1 cellular context compared by ENCODE assay signal in genomic region chr16:16148755-16149154, GRCh38.
TF ChIP-seq lines count a peak whose summit lies in the region.

No MANE protein-coding gene starts in this region.

TF ChIP-seq in HepG2, 621 proteins besides CTCF, POLR2A, EP300 and RAD21 (continued from another document and continues in another):
- TF ChIP-seq ZNF609 (CRISPR knock-in tag; IDR thresholded peaks at IDR 0.05; ENCODE audit: borderline replicate concordance) (no peak), REST (IDR thresholded peaks at IDR 0.05; ENCODE audit: borderline replicate concordance in 1 of 2, low read depth in 1 of 2, low read length in 2 of 2) (no peak), YY1 (IDR thresholded peaks at IDR 0.05; ENCODE audit: insufficient read depth, insufficient replicate concordance, low read depth, low read length) (no peak), ZNF430 (CRISPR knock-in tag; IDR thresholded peaks at IDR 0.05) (0 out of 2 replicates have a peak, but pooled peaks have one; percentile 44), ZNF879 (CRISPR knock-in tag; IDR thresholded peaks at IDR 0.05) (no peak), HNRNPUL1 (IDR thresholded peaks at IDR 0.05; ENCODE audit: low read depth, low read length) (no peak), ZNF24 (IDR thresholded peaks at IDR 0.05) (no peak), ZNF772 (CRISPR knock-in tag; IDR thresholded peaks at IDR 0.05) (0 out of 2 replicates have a peak, but pooled peaks have one; percentile 13), CCDC6 (CRISPR knock-in tag; IDR thresholded peaks at IDR 0.05) (0 out of 2 replicates have a peak, but pooled peaks have one; percentile 17), ZNF362 (CRISPR knock-in tag; IDR thresholded peaks at IDR 0.05; ENCODE audit: borderline replicate concordance) (peak; percentile 76), RNF219 (CRISPR knock-in tag; IDR thresholded peaks at IDR 0.05) (no peak), MTERF4 (CRISPR knock-in tag; IDR thresholded peaks at IDR 0.05) (no peak), RBM39 (IDR thresholded peaks at IDR 0.05; ENCODE audit: low read depth, low read length, poor library complexity, severe bottlenecking) (no peak), CHD2 (IDR thresholded peaks at IDR 0.05; ENCODE audit: low read depth, low read length) (no peak), ZNF343 (CRISPR knock-in tag; IDR thresholded peaks at IDR 0.05) (no peak), NFIC (IDR thresholded peaks at IDR 0.05; ENCODE audit: low read length) (no peak), PHB2 (IDR thresholded peaks at IDR 0.05; ENCODE audit: partially characterized antibody) (no peak), RORA (CRISPR knock-in tag; IDR thresholded peaks at IDR 0.05) (no peak), LBX2 (CRISPR knock-in tag; IDR thresholded peaks at IDR 0.05; ENCODE audit: borderline replicate concordance) (no peak), HMGA1 (CRISPR knock-in tag; conservative IDR thresholded peaks at IDR 0.05) (no peak), BRF2 (CRISPR knock-in tag; IDR thresholded peaks at IDR 0.05) (no peak), MAFK (conservative IDR thresholded peaks at IDR 0.05 in 1 of 2, IDR thresholded peaks at IDR 0.05 in 1 of 2; ENCODE audit: low read length in 2 of 2) (no peak), ZNF720 (CRISPR knock-in tag; IDR thresholded peaks at IDR 0.05) (no peak), CBX5 (CRISPR knock-in tag; IDR thresholded peaks at IDR 0.05; ENCODE audit: borderline replicate concordance) (peak; percentile 26; the same call in 1 of the 2 replicates), ZNF432 (CRISPR knock-in tag; IDR thresholded peaks at IDR 0.05; ENCODE audit: borderline replicate concordance) (no peak), CREM (IDR thresholded peaks at IDR 0.05) (no peak), CREM (CRISPR knock-in tag; IDR thresholded peaks at IDR 0.05) (no peak), ZNF333 (CRISPR knock-in tag; IDR thresholded peaks at IDR 0.05; ENCODE audit: borderline replicate concordance) (no peak)
- TF ChIP-seq, protein P1, sequence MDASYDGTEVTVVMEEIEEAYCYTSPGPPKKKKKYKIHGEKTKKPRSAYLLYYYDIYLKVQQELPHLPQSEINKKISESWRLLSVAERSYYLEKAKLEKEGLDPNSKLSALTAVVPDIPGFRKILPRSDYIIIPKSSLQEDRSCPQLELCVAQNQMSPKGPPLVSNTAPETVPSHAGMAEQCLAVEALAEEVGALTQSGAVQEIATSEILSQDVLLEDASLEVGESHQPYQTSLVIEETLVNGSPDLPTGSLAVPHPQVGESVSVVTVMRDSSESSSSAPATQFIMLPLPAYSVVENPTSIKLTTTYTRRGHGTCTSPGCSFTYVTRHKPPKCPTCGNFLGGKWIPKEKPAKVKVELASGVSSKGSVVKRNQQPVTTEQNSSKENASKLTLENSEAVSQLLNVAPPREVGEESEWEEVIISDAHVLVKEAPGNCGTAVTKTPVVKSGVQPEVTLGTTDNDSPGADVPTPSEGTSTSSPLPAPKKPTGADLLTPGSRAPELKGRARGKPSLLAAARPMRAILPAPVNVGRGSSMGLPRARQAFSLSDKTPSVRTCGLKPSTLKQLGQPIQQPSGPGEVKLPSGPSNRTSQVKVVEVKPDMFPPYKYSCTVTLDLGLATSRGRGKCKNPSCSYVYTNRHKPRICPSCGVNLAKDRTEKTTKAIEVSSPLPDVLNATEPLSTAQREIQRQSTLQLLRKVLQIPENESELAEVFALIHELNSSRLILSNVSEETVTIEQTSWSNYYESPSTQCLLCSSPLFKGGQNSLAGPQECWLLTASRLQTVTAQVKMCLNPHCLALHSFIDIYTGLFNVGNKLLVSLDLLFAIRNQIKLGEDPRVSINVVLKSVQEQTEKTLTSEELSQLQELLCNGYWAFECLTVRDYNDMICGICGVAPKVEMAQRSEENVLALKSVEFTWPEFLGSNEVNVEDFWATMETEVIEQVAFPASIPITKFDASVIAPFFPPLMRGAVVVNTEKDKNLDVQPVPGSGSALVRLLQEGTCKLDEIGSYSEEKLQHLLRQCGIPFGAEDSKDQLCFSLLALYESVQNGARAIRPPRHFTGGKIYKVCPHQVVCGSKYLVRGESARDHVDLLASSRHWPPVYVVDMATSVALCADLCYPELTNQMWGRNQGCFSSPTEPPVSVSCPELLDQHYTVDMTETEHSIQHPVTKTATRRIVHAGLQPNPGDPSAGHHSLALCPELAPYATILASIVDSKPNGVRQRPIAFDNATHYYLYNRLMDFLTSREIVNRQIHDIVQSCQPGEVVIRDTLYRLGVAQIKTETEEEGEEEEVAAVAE (CRISPR knock-in tag; IDR thresholded peaks at IDR 0.05; ENCODE audit: borderline replicate concordance) = no peak
- TF ChIP-seq, protein P2, sequence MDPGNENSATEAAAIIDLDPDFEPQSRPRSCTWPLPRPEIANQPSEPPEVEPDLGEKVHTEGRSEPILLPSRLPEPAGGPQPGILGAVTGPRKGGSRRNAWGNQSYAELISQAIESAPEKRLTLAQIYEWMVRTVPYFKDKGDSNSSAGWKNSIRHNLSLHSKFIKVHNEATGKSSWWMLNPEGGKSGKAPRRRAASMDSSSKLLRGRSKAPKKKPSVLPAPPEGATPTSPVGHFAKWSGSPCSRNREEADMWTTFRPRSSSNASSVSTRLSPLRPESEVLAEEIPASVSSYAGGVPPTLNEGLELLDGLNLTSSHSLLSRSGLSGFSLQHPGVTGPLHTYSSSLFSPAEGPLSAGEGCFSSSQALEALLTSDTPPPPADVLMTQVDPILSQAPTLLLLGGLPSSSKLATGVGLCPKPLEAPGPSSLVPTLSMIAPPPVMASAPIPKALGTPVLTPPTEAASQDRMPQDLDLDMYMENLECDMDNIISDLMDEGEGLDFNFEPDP (CRISPR knock-in tag; conservative IDR thresholded peaks at IDR 0.05) = no peak
- TF ChIP-seq, protein P3, sequence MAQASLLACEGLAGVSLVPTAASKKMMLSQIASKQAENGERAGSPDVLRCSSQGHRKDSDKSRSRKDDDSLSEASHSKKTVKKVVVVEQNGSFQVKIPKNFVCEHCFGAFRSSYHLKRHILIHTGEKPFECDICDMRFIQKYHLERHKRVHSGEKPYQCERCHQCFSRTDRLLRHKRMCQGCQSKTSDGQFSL (CRISPR knock-in tag; IDR thresholded peaks at IDR 0.05) = peak; percentile 68
- TF ChIP-seq, protein P4, sequence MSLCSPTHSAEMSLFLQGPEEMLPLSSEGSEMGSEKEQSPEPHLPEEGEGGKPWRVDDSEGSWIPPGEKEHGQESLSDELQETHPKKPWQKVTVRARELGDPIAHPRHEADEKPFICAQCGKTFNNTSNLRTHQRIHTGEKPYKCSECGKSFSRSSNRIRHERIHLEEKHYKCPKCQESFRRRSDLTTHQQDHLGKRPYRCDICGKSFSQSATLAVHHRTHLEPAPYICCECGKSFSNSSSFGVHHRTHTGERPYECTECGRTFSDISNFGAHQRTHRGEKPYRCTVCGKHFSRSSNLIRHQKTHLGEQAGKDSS (CRISPR knock-in tag; IDR thresholded peaks at IDR 0.05; ENCODE audit: borderline replicate concordance, low read depth) = 0 out of 2 replicates have a peak, but pooled peaks have one; percentile 18
